Comparison of ENCODE assay signal across 8 cellular contexts in genomic region chr6:36094786-36095496, GRCh38. TPM values are rescaled to one million over a fixed set of nuclear protein-coding genes. Genes with fewer than 3 reads are reported as not detected.
DNase-seq lines count a peak whose midpoint lies in the region; ATAC-seq, FAIRE-seq and TF ChIP-seq lines count a peak whose summit lies in the region.

No MANE protein-coding gene starts in this region.

- no peak overlapping the region for H3K4me3 Mint-ChIP-seq in activated naive CD4-positive, alpha-beta T cell treated with anti-CD3 and anti-CD28 coated beads, Interleukin-2, amount 50 U/mL, for 24 hours
- H3K4me3 Mint-ChIP-seq in glutamatergic neuron (ENCODE audit: unreplicated experiment) = no peak overlapping the region

- H3K27ac ChIP-seq in ACC112 (ENCODE audit: low read depth, low read length) (peak overlapping the region; percentile 29), MM.1S (ENCODE audit: low read length) (no peak overlapping the region), pancreas (no peak overlapping the region), thoracic aorta (peak overlapping the region in 1 of 2 donors; percentile 27)

- ATAC-seq in GM18867 (IDR thresholded peaks at IDR 0.05; ENCODE audit: unreplicated experiment) (peak; percentile 67), SK-N-SH treated with all-trans-retinoic acid at 6 μM for 48 hours (peak; percentile 98), pancreas (peak; percentile 95 to 97 (median 96)), thoracic aorta (ENCODE audit: insufficient number of reproducible peaks, low FRiP score, low read depth) (peak; percentile 65)

- no peaks in the 10 kb centered on the region for H4K20me1 ChIP-seq in MM.1S (ENCODE audit: insufficient read depth, low read length)

- H3K4me1 Mint-ChIP-seq in activated naive CD4-positive, alpha-beta T cell treated with anti-CD3 and anti-CD28 coated beads, Interleukin-2, amount 50 U/mL, for 24 hours = peaks cover 37% of the 10 kb centered on the region
- H3K4me1 Mint-ChIP-seq in glutamatergic neuron (ENCODE audit: low read depth, unreplicated experiment) = peaks cover 20% of the 10 kb centered on the region

- no peaks in the 10 kb centered on the region for H3K9me3 Mint-ChIP-seq in activated naive CD4-positive, alpha-beta T cell treated with anti-CD3 and anti-CD28 coated beads, Interleukin-2, amount 50 U/mL, for 24 hours
- no peaks in the 10 kb centered on the region for H3K9me3 Mint-ChIP-seq in glutamatergic neuron (ENCODE audit: unreplicated experiment)

- no peaks in the 10 kb centered on the region for H3K9me2 ChIP-seq in MM.1S (replicated peaks; ENCODE audit: insufficient read depth, low read length)

- H2AFZ ChIP-seq in ACC112 (ENCODE audit: low read length, unreplicated experiment) = no peak overlapping the region
- no peak overlapping the region for H2AFZ ChIP-seq in MM.1S (ENCODE audit: low read length)

- intact Hi-C loops in pancreas (cut with DNase I) = loop anchor here in 2 of 3 donors (2.0 to 10.0 kb wide), 2 partner anchors 68 to 70 kb away; partner anchors contain the start of genes MAPK14 (in 2 of the 2) and SLC26A8 (in 1 of the 2)

- no peak overlapping the region for H3K4me3 ChIP-seq in ACC112 (ENCODE audit: low read depth, low read length)
- no peak overlapping the region for H3K4me3 ChIP-seq in MM.1S (ENCODE audit: low read length)
- H3K4me3 ChIP-seq in pancreas = no peak overlapping the region
- H3K4me3 ChIP-seq in thoracic aorta = no peak overlapping the region

- H3F3A ChIP-seq in MM.1S (ENCODE audit: insufficient read depth, low read length) = no peaks in the 10 kb centered on the region

- H3K9me3 ChIP-seq in MM.1S (replicated peaks; ENCODE audit: insufficient read depth, low read length) (no peaks in the 10 kb centered on the region), pancreas (no peaks in the 10 kb centered on the region), thoracic aorta (no peaks in the 10 kb centered on the region)

- TF ChIP-seq CTCF in MM.1S (IDR thresholded peaks at IDR 0.05; ENCODE audit: low read length) (peak; percentile 97), glutamatergic neuron (IDR thresholded peaks at IDR 0.05; ENCODE audit: partially characterized antibody, unreplicated experiment) (peak; percentile 97), pancreas (IDR thresholded peaks at IDR 0.05) (peak; percentile 86 to 95 (median 90)), thoracic aorta (IDR thresholded peaks at IDR 0.05) (peak; percentile 93)

- no peaks in the 10 kb centered on the region for H3K27me3 Mint-ChIP-seq in activated naive CD4-positive, alpha-beta T cell treated with anti-CD3 and anti-CD28 coated beads, Interleukin-2, amount 50 U/mL, for 24 hours
- peaks cover 2% of the 10 kb centered on the region for H3K27me3 Mint-ChIP-seq in glutamatergic neuron (ENCODE audit: unreplicated experiment)

- H3K27ac Mint-ChIP-seq in activated naive CD4-positive, alpha-beta T cell treated with anti-CD3 and anti-CD28 coated beads, Interleukin-2, amount 50 U/mL, for 24 hours = peak overlapping the region; percentile 84
- H3K27ac Mint-ChIP-seq in glutamatergic neuron (ENCODE audit: unreplicated experiment) = no peak overlapping the region

- WGBS in pancreas, 2 donors = 0 to 1% methylated on average over 8 of the region's 8 CpGs

- H3K36me3 ChIP-seq in ACC112 (ENCODE audit: insufficient read depth, low read length) = peaks cover 2% of the 10 kb centered on the region; the same call in 1 of the 2 replicates
- H3K36me3 ChIP-seq in MM.1S (replicated peaks; ENCODE audit: insufficient read depth, low read length) = no peaks in the 10 kb centered on the region
- no peaks in the 10 kb centered on the region for H3K36me3 ChIP-seq in pancreas
- H3K36me3 ChIP-seq in thoracic aorta = no peaks in the 10 kb centered on the region

- H3K4me1 ChIP-seq in ACC112 (ENCODE audit: control insufficient read depth, insufficient read depth, low read length, unreplicated experiment) (peaks cover 5% of the 10 kb centered on the region), MM.1S (ENCODE audit: low read length) (no peaks in the 10 kb centered on the region), pancreas (no peaks in the 10 kb centered on the region), thoracic aorta (ENCODE audit: control insufficient read depth in 1 of 2, low read depth in 2 of 2) (peaks cover 0 to 7% of the 10 kb centered on the region in 2 donors)

- peak overlapping the region; percentile 20; the same call in 1 of the 2 replicates for H3K4me2 ChIP-seq in MM.1S (ENCODE audit: low read depth, low read length)

- H3K27me3 ChIP-seq in ACC112 (ENCODE audit: insufficient read depth, low read length) = no peaks in the 10 kb centered on the region
- H3K27me3 ChIP-seq in MM.1S (replicated peaks; ENCODE audit: insufficient read depth, low read length) = no peaks in the 10 kb centered on the region
- H3K27me3 ChIP-seq in pancreas = no peaks in the 10 kb centered on the region
- no peaks in the 10 kb centered on the region for H3K27me3 ChIP-seq in thoracic aorta (replicated peaks; ENCODE audit: insufficient read depth)

- H3K36me3 Mint-ChIP-seq in activated naive CD4-positive, alpha-beta T cell treated with anti-CD3 and anti-CD28 coated beads, Interleukin-2, amount 50 U/mL, for 24 hours = no peaks in the 10 kb centered on the region
- H3K36me3 Mint-ChIP-seq in glutamatergic neuron (ENCODE audit: unreplicated experiment) = no peaks in the 10 kb centered on the region

- FAIRE-seq in pancreas (lab: Jason Lieb, UNC) = no peak

- H3K79me2 ChIP-seq in ACC112 (ENCODE audit: control insufficient read depth, insufficient read depth, low read length, unreplicated experiment) (no peaks in the 10 kb centered on the region), MM.1S (ENCODE audit: low read length) (no peaks in the 10 kb centered on the region)

- DNase-seq in MM.1S = peak; percentile 73
- DNase-seq in glutamatergic neuron = peak; percentile 86
- peak; percentile 62 to 94 (median 80) for DNase-seq in pancreas
- DNase-seq in thoracic aorta (ENCODE audit: low spot score) = peak; percentile 46

- H3K9ac ChIP-seq in MM.1S (ENCODE audit: low read length) = no peak overlapping the region

TF ChIP-seq in SK-N-SH treated with all-trans-retinoic acid at 6 μM for 48 hours, 23 proteins besides CTCF, POLR2A, EP300 and RAD21 (continues in another document):
- TF ChIP-seq TSHZ2 (CRISPR knock-in tag; IDR thresholded peaks at IDR 0.05) (no peak), CSRNP3 (CRISPR knock-in tag; IDR thresholded peaks at IDR 0.05) (no peak), GLIS3 (CRISPR knock-in tag; IDR thresholded peaks at IDR 0.05) (no peak), ZNF565 (CRISPR knock-in tag; conservative IDR thresholded peaks at IDR 0.05; ENCODE audit: low read depth) (no peak), PPARA (CRISPR knock-in tag; IDR thresholded peaks at IDR 0.05; ENCODE audit: borderline replicate concordance) (no peak), BACH2 (CRISPR knock-in tag; IDR thresholded peaks at IDR 0.05; ENCODE audit: borderline replicate concordance) (no peak), CREB5 (CRISPR knock-in tag; IDR thresholded peaks at IDR 0.05; ENCODE audit: low read depth) (no peak), ARNTL (CRISPR knock-in tag; IDR thresholded peaks at IDR 0.05; ENCODE audit: borderline replicate concordance, low read depth) (no peak), ZFP3 (CRISPR knock-in tag; IDR thresholded peaks at IDR 0.05) (no peak)

RNA-seq across cellular contexts. Expression of gene MAPK13, which starts 35.4 kb away (rescaled TPM):
- total RNA-seq in glutamatergic neuron (ENCODE audit: unreplicated experiment) (4.2 TPM), pancreas (10 to 100 TPM; 29.9 to 46.3 (median 34.3) TPM), thoracic aorta (1 to 10 TPM; 5.5 to 7.6 TPM)
- 10 to 100 TPM; 20.2 to 28.9 TPM for polyA plus RNA-seq in pancreas
